8 cellular contexts compared by ENCODE assay signal in genomic region chr9:93302586-93303257, GRCh38.
DNase-seq lines count a peak whose midpoint lies in the region; ATAC-seq and TF ChIP-seq lines count a peak whose summit lies in the region.

No MANE protein-coding gene starts in this region.

- H3K4me3 ChIP-seq in Jurkat, Clone E6-1 (ENCODE audit: low read length), result no peak overlapping the region
- H3K4me3 ChIP-seq in heart right ventricle, result no peak overlapping the region
- no peak overlapping the region for H3K4me3 ChIP-seq in spleen

- DNase-seq in Calu3 (peak; percentile 60), SK-N-DZ (ENCODE audit: low spot score) (peak; percentile 54), heart right ventricle (peak in 1 of 2 donors; percentile 45), spleen (peak; percentile 87)
- DNase-seq in Jurkat, Clone E6-1 (ENCODE audit: low read depth, low spot score), result peak; percentile 67
- peak; percentile 22 for DNase-seq in activated naive CD8-positive, alpha-beta T cell treated with anti-CD3 and anti-CD28 coated beads, Interleukin-2, amount 50 U/mL, for 16 hours (ENCODE audit: low read depth, low spot score)

- no peaks in the 10 kb centered on the region for H3K4me1 Mint-ChIP-seq in Calu3 (ENCODE audit: low read depth, unreplicated experiment)

- no peaks in the 10 kb centered on the region for H3K9me3 Mint-ChIP-seq in Calu3 (ENCODE audit: low read depth, unreplicated experiment)

- H3K9me3 ChIP-seq in heart right ventricle, result no peaks in the 10 kb centered on the region
- no peaks in the 10 kb centered on the region for H3K9me3 ChIP-seq in spleen

- no TSS peak for BruUV-seq in Calu3 (replicated peaks; lab: Mats Ljungman, UMichigan)

- H3K36me3 Mint-ChIP-seq in Calu3 (ENCODE audit: insufficient read depth, unreplicated experiment), result peaks cover 20% of the 10 kb centered on the region

- H3K27ac ChIP-seq in heart right ventricle, result no peak overlapping the region
- H3K27ac ChIP-seq in spleen, result peak overlapping the region in 1 of 8 donors; percentile 21

- H3K27ac Mint-ChIP-seq in Calu3 (ENCODE audit: unreplicated experiment), result no peak overlapping the region

- H3K27me3 Mint-ChIP-seq in Calu3 (ENCODE audit: unreplicated experiment), result no peaks in the 10 kb centered on the region

- 84 to 89% methylated on average over 6 of the region's 6 CpGs for WGBS in heart right ventricle, 2 donors
- WGBS in spleen, 5 donors, result 68 to 75% (median 71%) methylated on average over 6 of the region's 6 CpGs

- TF ChIP-seq CTCF in Calu3 (IDR thresholded peaks at IDR 0.05; ENCODE audit: unreplicated experiment), result peak; percentile 45
- peak in 8 of 9 donors; percentile 17 to 71 (median 58) for TF ChIP-seq CTCF in heart right ventricle (IDR thresholded peaks at IDR 0.05)
- TF ChIP-seq CTCF in spleen (IDR thresholded peaks at IDR 0.05 in 8 of 11, conservative IDR thresholded peaks at IDR 0.05 in 3 of 11), result peak; percentile 51 to 83 (median 76)

- CTCF ChIA-PET in Calu3 (lab: Charles Lee), result interaction anchor here (0.8 to 1.6 kb wide), 5 partner anchors 16 to 149 kb away, joined by 3 to 11 read pairs (median 3); no protein-coding TSS in a partner anchor

- no peaks in the 10 kb centered on the region for H3K27me3 ChIP-seq in heart right ventricle
- peaks cover 0 to 4% (median 0%) of the 10 kb centered on the region in 7 donors for H3K27me3 ChIP-seq in spleen (replicated peaks in 1 of 7)

- ATAC-seq in heart right ventricle (peak in 4 of 8 donors; percentile 21 to 57 (median 32)), HG02870 (IDR thresholded peaks at IDR 0.05; ENCODE audit: unreplicated experiment) (no peak), GM19397 (IDR thresholded peaks at IDR 0.05; ENCODE audit: unreplicated experiment) (no peak)

- intact Hi-C loops in Calu3 (cut with micrococcal nuclease; ENCODE audit: unreplicated experiment) (loop anchor here (2.0 kb wide), 1 partner anchor 142 kb away; no protein-coding TSS in a partner anchor), heart right ventricle (cut with DNase I) (loop anchor here in 4 of 10 donors (2.0 to 10.0 kb wide), 4 partner anchors 140 to 198 kb away; no protein-coding TSS in a partner anchor), spleen (cut with DNase I; ENCODE audit: low total_unique reads) (loop anchor here (5.0 kb wide), 2 partner anchors 145 to 195 kb away; no protein-coding TSS in a partner anchor)

- H3K36me3 ChIP-seq in heart right ventricle (peaks cover 0 to 4% (median 0%) of the 10 kb centered on the region in 9 donors), spleen (no peaks in the 10 kb centered on the region)

- no peak overlapping the region for H3K4me3 Mint-ChIP-seq in Calu3 (ENCODE audit: low read depth, unreplicated experiment)

- no peak for TF ChIP-seq POLR2A in spleen (IDR thresholded peaks at IDR 0.05)

- H3K4me1 ChIP-seq in heart right ventricle (peaks cover 9 to 71% (median 30%) of the 10 kb centered on the region in 9 donors), spleen (peaks cover 6 to 29% (median 10%) of the 10 kb centered on the region in 6 donors)
